ENCODE assay signal across 1 cellular context in the genomic region with DNA sequence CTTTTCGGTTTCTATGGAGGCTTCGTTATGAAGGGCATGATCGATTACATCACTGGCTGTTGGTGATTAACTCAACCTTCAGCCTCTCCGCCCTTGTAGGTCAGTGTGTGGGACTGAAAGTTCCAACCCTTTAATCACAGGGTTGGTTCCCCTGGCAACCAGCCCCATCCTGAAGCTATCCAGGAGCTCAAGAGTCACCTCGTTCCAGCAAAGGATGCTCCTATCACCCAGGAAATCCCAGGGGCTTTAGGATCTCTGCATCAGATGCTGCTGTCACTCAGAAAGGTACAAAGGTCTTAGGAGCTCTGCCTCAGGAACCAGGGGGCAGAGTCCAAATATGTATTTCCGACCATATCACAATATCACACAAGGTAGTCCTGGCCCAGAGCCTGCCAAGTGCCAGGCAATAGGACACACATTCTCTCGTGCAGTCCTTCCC.
A peak's percentile ranks its signal among the peaks of the same experiment; 100 is the strongest.
TF ChIP-seq lines count a peak whose summit lies in the region.

No MANE protein-coding gene starts in this region.

TF ChIP-seq in HepG2, 621 proteins besides CTCF, POLR2A, EP300 and RAD21 (continued from another document):
- TF ChIP-seq, protein P1, sequence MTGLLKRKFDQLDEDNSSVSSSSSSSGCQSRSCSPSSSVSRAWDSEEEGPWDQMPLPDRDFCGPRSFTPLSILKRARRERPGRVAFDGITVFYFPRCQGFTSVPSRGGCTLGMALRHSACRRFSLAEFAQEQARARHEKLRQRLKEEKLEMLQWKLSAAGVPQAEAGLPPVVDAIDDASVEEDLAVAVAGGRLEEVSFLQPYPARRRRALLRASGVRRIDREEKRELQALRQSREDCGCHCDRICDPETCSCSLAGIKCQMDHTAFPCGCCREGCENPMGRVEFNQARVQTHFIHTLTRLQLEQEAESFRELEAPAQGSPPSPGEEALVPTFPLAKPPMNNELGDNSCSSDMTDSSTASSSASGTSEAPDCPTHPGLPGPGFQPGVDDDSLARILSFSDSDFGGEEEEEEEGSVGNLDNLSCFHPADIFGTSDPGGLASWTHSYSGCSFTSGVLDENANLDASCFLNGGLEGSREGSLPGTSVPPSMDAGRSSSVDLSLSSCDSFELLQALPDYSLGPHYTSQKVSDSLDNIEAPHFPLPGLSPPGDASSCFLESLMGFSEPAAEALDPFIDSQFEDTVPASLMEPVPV (CRISPR knock-in tag; IDR thresholded peaks at IDR 0.05) = no peak
- TF ChIP-seq, protein P2, sequence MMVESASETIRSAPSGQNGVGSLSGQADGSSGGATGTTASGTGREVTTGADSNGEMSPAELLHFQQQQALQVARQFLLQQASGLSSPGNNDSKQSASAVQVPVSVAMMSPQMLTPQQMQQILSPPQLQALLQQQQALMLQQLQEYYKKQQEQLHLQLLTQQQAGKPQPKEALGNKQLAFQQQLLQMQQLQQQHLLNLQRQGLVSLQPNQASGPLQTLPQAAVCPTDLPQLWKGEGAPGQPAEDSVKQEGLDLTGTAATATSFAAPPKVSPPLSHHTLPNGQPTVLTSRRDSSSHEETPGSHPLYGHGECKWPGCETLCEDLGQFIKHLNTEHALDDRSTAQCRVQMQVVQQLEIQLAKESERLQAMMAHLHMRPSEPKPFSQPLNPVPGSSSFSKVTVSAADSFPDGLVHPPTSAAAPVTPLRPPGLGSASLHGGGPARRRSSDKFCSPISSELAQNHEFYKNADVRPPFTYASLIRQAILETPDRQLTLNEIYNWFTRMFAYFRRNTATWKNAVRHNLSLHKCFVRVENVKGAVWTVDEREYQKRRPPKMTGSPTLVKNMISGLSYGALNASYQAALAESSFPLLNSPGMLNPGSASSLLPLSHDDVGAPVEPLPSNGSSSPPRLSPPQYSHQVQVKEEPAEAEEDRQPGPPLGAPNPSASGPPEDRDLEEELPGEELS (CRISPR knock-in tag; IDR thresholded peaks at IDR 0.05) = no peak
- TF ChIP-seq CBX5 (CRISPR knock-in tag; IDR thresholded peaks at IDR 0.05; ENCODE audit: borderline replicate concordance) = no peak
- TF ChIP-seq, protein P3, sequence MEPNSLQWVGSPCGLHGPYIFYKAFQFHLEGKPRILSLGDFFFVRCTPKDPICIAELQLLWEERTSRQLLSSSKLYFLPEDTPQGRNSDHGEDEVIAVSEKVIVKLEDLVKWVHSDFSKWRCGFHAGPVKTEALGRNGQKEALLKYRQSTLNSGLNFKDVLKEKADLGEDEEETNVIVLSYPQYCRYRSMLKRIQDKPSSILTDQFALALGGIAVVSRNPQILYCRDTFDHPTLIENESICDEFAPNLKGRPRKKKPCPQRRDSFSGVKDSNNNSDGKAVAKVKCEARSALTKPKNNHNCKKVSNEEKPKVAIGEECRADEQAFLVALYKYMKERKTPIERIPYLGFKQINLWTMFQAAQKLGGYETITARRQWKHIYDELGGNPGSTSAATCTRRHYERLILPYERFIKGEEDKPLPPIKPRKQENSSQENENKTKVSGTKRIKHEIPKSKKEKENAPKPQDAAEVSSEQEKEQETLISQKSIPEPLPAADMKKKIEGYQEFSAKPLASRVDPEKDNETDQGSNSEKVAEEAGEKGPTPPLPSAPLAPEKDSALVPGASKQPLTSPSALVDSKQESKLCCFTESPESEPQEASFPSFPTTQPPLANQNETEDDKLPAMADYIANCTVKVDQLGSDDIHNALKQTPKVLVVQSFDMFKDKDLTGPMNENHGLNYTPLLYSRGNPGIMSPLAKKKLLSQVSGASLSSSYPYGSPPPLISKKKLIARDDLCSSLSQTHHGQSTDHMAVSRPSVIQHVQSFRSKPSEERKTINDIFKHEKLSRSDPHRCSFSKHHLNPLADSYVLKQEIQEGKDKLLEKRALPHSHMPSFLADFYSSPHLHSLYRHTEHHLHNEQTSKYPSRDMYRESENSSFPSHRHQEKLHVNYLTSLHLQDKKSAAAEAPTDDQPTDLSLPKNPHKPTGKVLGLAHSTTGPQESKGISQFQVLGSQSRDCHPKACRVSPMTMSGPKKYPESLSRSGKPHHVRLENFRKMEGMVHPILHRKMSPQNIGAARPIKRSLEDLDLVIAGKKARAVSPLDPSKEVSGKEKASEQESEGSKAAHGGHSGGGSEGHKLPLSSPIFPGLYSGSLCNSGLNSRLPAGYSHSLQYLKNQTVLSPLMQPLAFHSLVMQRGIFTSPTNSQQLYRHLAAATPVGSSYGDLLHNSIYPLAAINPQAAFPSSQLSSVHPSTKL (CRISPR knock-in tag; IDR thresholded peaks at IDR 0.05) = peak; percentile 25; the same call in 1 of the 2 replicates
- TF ChIP-seq, protein P4, sequence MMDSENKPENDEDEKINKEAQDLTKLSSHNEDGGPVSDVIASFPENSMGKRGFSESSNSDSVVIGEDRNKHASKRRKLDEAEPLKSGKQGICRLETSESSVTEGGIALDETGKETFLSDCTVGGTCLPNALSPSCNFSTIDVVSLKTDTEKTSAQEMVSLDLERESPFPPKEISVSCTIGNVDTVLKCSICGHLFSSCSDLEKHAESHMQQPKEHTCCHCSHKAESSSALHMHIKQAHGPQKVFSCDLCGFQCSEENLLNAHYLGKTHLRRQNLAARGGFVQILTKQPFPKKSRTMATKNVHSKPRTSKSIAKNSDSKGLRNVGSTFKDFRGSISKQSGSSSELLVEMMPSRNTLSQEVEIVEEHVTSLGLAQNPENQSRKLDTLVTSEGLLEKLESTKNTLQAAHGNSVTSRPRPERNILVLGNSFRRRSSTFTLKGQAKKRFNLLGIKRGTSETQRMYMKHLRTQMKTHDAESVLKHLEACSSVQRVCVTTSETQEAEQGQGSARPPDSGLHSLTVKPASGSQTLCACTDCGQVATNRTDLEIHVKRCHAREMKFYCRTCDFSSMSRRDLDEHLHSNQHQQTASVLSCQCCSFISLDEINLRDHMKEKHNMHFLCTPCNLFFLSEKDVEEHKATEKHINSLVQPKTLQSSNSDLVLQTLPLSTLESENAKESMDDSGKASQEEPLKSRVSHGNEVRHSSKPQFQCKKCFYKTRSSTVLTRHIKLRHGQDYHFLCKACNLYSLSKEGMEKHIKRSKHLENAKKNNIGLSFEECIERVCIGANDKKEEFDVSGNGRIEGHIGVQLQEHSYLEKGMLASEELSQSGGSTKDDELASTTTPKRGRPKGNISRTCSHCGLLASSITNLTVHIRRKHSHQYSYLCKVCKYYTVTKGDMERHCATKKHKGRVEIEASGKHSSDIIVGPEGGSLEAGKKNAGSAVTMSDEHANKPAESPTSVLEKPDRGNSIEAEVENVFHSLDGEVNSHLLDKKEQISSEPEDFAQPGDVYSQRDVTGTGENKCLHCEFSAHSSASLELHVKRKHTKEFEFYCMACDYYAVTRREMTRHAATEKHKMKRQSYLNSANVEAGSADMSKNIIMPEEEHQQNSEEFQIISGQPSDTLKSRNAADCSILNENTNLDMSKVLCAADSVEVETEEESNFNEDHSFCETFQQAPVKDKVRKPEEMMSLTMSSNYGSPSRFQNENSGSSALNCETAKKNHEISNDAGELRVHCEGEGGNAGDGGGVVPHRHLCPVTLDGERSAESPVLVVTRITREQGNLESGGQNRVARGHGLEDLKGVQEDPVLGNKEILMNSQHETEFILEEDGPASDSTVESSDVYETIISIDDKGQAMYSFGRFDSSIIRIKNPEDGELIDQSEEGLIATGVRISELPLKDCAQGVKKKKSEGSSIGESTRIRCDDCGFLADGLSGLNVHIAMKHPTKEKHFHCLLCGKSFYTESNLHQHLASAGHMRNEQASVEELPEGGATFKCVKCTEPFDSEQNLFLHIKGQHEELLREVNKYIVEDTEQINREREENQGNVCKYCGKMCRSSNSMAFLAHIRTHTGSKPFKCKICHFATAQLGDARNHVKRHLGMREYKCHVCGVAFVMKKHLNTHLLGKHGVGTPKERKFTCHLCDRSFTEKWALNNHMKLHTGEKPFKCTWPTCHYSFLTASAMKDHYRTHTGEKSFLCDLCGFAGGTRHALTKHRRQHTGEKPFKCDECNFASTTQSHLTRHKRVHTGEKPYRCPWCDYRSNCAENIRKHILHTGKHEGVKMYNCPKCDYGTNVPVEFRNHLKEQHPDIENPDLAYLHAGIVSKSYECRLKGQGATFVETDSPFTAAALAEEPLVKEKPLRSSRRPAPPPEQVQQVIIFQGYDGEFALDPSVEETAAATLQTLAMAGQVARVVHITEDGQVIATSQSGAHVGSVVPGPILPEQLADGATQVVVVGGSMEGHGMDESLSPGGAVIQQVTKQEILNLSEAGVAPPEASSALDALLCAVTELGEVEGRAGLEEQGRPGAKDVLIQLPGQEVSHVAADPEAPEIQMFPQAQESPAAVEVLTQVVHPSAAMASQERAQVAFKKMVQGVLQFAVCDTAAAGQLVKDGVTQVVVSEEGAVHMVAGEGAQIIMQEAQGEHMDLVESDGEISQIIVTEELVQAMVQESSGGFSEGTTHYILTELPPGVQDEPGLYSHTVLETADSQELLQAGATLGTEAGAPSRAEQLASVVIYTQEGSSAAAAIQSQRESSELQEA (CRISPR knock-in tag; IDR thresholded peaks at IDR 0.05; ENCODE audit: not compliant biosample characterization) = no peak
- TF ChIP-seq, protein P5, sequence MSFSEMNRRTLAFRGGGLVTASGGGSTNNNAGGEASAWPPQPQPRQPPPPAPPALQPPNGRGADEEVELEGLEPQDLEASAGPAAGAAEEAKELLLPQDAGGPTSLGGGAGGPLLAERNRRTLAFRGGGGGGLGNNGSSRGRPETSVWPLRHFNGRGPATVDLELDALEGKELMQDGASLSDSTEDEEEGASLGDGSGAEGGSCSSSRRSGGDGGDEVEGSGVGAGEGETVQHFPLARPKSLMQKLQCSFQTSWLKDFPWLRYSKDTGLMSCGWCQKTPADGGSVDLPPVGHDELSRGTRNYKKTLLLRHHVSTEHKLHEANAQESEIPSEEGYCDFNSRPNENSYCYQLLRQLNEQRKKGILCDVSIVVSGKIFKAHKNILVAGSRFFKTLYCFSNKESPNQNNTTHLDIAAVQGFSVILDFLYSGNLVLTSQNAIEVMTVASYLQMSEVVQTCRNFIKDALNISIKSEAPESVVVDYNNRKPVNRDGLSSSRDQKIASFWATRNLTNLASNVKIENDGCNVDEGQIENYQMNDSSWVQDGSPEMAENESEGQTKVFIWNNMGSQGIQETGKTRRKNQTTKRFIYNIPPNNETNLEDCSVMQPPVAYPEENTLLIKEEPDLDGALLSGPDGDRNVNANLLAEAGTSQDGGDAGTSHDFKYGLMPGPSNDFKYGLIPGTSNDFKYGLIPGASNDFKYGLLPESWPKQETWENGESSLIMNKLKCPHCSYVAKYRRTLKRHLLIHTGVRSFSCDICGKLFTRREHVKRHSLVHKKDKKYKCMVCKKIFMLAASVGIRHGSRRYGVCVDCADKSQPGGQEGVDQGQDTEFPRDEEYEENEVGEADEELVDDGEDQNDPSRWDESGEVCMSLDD (CRISPR knock-in tag; IDR thresholded peaks at IDR 0.05; ENCODE audit: borderline replicate concordance) = no peak
- TF ChIP-seq NR2F1 (CRISPR knock-in tag; IDR thresholded peaks at IDR 0.05) = no peak
- TF ChIP-seq HNF4G (IDR thresholded peaks at IDR 0.05; ENCODE audit: borderline replicate concordance, low read depth, low read length) = peak; percentile 8; the same call in 1 of the 2 replicates
- TF ChIP-seq HNF4G (CRISPR knock-in tag; IDR thresholded peaks at IDR 0.05; ENCODE audit: borderline replicate concordance, low read depth) = no peak; the same call in 1 of the 2 replicates
- TF ChIP-seq CHCHD3 (CRISPR knock-in tag; IDR thresholded peaks at IDR 0.05) = no peak
- TF ChIP-seq, protein P6, sequence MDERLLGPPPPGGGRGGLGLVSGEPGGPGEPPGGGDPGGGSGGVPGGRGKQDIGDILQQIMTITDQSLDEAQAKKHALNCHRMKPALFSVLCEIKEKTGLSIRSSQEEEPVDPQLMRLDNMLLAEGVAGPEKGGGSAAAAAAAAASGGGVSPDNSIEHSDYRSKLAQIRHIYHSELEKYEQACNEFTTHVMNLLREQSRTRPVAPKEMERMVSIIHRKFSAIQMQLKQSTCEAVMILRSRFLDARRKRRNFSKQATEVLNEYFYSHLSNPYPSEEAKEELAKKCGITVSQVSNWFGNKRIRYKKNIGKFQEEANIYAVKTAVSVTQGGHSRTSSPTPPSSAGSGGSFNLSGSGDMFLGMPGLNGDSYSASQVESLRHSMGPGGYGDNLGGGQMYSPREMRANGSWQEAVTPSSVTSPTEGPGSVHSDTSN (CRISPR knock-in tag; IDR thresholded peaks at IDR 0.05) = peak; percentile 67
- no peak for TF ChIP-seq SNAI1 (CRISPR knock-in tag; IDR thresholded peaks at IDR 0.05; ENCODE audit: borderline replicate concordance)
- no peak for TF ChIP-seq ZNF263 (CRISPR knock-in tag; IDR thresholded peaks at IDR 0.05)
- no peak for TF ChIP-seq HNRNPL (IDR thresholded peaks at IDR 0.05; ENCODE audit: low read depth, low read length)
- TF ChIP-seq HOXA9 (CRISPR knock-in tag; IDR thresholded peaks at IDR 0.05; ENCODE audit: borderline replicate concordance) = no peak
- TF ChIP-seq, protein P7, sequence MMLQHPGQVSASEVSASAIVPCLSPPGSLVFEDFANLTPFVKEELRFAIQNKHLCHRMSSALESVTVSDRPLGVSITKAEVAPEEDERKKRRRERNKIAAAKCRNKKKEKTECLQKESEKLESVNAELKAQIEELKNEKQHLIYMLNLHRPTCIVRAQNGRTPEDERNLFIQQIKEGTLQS (CRISPR knock-in tag; IDR thresholded peaks at IDR 0.05) = no peak
- TF ChIP-seq POGZ (CRISPR knock-in tag; IDR thresholded peaks at IDR 0.05) = no peak
- peak; percentile 55; the same call in 1 of the 2 replicates for TF ChIP-seq RFX1 (IDR thresholded peaks at IDR 0.05)
- no peak for TF ChIP-seq SOX6 (IDR thresholded peaks at IDR 0.05)
- peak; percentile 14; the same call in 1 of the 2 replicates for TF ChIP-seq SOX6 (CRISPR knock-in tag; IDR thresholded peaks at IDR 0.05)
- no peak for TF ChIP-seq NR3C1 (CRISPR knock-in tag; IDR thresholded peaks at IDR 0.05)
- no peak for TF ChIP-seq RARA (CRISPR knock-in tag; IDR thresholded peaks at IDR 0.05)
- TF ChIP-seq CEBPB (IDR thresholded peaks at IDR 0.05; ENCODE audit: borderline replicate concordance, low read depth, low read length) = 0 out of 2 replicates have a peak, but pooled peaks have one; percentile 19
- no peak for TF ChIP-seq ZNF780A (CRISPR knock-in tag; IDR thresholded peaks at IDR 0.05)
- TF ChIP-seq, protein P8, sequence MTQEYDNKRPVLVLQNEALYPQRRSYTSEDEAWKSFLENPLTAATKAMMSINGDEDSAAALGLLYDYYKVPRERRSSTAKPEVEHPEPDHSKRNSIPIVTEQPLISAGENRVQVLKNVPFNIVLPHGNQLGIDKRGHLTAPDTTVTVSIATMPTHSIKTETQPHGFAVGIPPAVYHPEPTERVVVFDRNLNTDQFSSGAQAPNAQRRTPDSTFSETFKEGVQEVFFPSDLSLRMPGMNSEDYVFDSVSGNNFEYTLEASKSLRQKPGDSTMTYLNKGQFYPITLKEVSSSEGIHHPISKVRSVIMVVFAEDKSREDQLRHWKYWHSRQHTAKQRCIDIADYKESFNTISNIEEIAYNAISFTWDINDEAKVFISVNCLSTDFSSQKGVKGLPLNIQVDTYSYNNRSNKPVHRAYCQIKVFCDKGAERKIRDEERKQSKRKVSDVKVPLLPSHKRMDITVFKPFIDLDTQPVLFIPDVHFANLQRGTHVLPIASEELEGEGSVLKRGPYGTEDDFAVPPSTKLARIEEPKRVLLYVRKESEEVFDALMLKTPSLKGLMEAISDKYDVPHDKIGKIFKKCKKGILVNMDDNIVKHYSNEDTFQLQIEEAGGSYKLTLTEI (CRISPR knock-in tag; conservative IDR thresholded peaks at IDR 0.05) = no peak
- TF ChIP-seq RFX3 (CRISPR knock-in tag; IDR thresholded peaks at IDR 0.05) = peak; percentile 54
- TF ChIP-seq HNF4A (CRISPR knock-in tag; IDR thresholded peaks at IDR 0.05) = peak; percentile 78
- TF ChIP-seq SAFB2 (CRISPR knock-in tag; IDR thresholded peaks at IDR 0.05; ENCODE audit: borderline replicate concordance, low read depth) = no peak
- TF ChIP-seq TRIM24 (CRISPR knock-in tag; IDR thresholded peaks at IDR 0.05) = no peak
- no peak for TF ChIP-seq MTF1 (CRISPR knock-in tag; IDR thresholded peaks at IDR 0.05)
